10 cellular contexts compared by ENCODE assay signal in genomic region chr10:119412244-119412750, GRCh38.
A peak's percentile ranks its signal among the peaks of the same experiment; 100 is the strongest.
DNase-seq lines count a peak whose midpoint lies in the region; ATAC-seq and TF ChIP-seq lines count a peak whose summit lies in the region.
"Had no signal": no experiment of that assay in that cellular context is flagged by ENCODE, and none has a peak within 500 bp of the region (broad histone marks: within the 10 kb centered on the region; RNA-seq: fewer than 3 reads in every experiment).

No MANE protein-coding gene starts in this region.

- peak; percentile 48 for DNase-seq in COLO829 (ENCODE audit: low spot score)
- DNase-seq in caudate nucleus (lab: John Stamatoyannopoulos, UW), result peak in 37 of 61 donors; percentile 5 to 69 (median 15)
- DNase-seq in right cardiac atrium, result peak; percentile 89 to 95 (median 94)
- DNase-seq in prostate gland (ENCODE audit: low spot score), result peak; percentile 14
- no peak for DNase-seq in stimulated activated CD4-positive, alpha-beta T cell treated with anti-CD3 and anti-CD28 coated beads, Interleukin-15, amount 100 ng/mL, for 24 hours
- DNase-seq in NCI-H1694 (lab: John Stamatoyannopoulos, UW), result no peak
- no peak for DNase-seq in effector memory CD8-positive, alpha-beta T cell
- DNase-seq in activated CD4-positive, alpha-beta T cell treated with anti-CD3 and anti-CD28 coated beads, Interleukin-2, amount 10 ng/mL, durations not matched to agents 7 days and 5 days, result no peak
- DNase-seq: activated CD8-positive, alpha-beta T cell treated with anti-CD3 and anti-CD28 coated beads, Interleukin-2, amount 10 ng/mL, durations not matched to agents 7 days and 5 days; stimulated activated CD4-positive, alpha-beta T cell treated with anti-CD3 and anti-CD28 coated beads, Interleukin-4, amount 100 ng/mL, for 1 hour had no signal

- H3K4me3 Mint-ChIP-seq in effector memory CD8-positive, alpha-beta T cell, result no peak overlapping the region
- H3K4me3 Mint-ChIP-seq in activated CD4-positive, alpha-beta T cell treated with anti-CD3 and anti-CD28 coated beads, Interleukin-2, amount 10 ng/mL, durations not matched to agents 7 days and 5 days, result no peak overlapping the region
- H3K4me3 Mint-ChIP-seq: activated CD8-positive, alpha-beta T cell treated with anti-CD3 and anti-CD28 coated beads, Interleukin-2, amount 10 ng/mL, durations not matched to agents 7 days and 5 days had no signal

- H3K27me3 ChIP-seq in right cardiac atrium (ENCODE audit: control insufficient read depth, insufficient read depth) (no peaks in the 10 kb centered on the region), prostate gland (replicated peaks; ENCODE audit: insufficient read depth) (no peaks in the 10 kb centered on the region)

- no peak for TF ChIP-seq POLR2A in prostate gland (IDR thresholded peaks at IDR 0.05)

- no peak overlapping the region for H3K4me3 ChIP-seq in right cardiac atrium (ENCODE audit: low read length)
- H3K4me3 ChIP-seq in prostate gland, result no peak overlapping the region

- POLR2A ChIA-PET in activated CD4-positive, alpha-beta T cell treated with anti-CD3 and anti-CD28 coated beads, Interleukin-2, amount 10 ng/mL, durations not matched to agents 7 days and 5 days (lab: Charles Lee), result no interaction called here

- WGBS in right cardiac atrium, result 11% methylated on average over 21 of the region's 21 CpGs
- 26% methylated on average over 21 of the region's 21 CpGs for WGBS in prostate gland

- H3K36me3 ChIP-seq in prostate gland, result no peaks in the 10 kb centered on the region

- H3K4me1 ChIP-seq in right cardiac atrium (ENCODE audit: control insufficient read depth, insufficient read depth, low read length), result peaks cover 30% of the 10 kb centered on the region
- H3K4me1 ChIP-seq in prostate gland (replicated peaks), result no peaks in the 10 kb centered on the region

- CTCF ChIA-PET in activated CD4-positive, alpha-beta T cell treated with anti-CD3 and anti-CD28 coated beads, Interleukin-2, amount 10 ng/mL, durations not matched to agents 7 days and 5 days (lab: Charles Lee), result no interaction called here

- no peaks in the 10 kb centered on the region for H3K9me3 ChIP-seq in right cardiac atrium (ENCODE audit: control insufficient read depth, low read length)
- no peaks in the 10 kb centered on the region for H3K9me3 ChIP-seq in prostate gland

- H3K27me3 Mint-ChIP-seq in effector memory CD8-positive, alpha-beta T cell, result no peaks in the 10 kb centered on the region
- H3K27me3 Mint-ChIP-seq in activated CD4-positive, alpha-beta T cell treated with anti-CD3 and anti-CD28 coated beads, Interleukin-2, amount 10 ng/mL, durations not matched to agents 7 days and 5 days, result no peaks in the 10 kb centered on the region

- no peak overlapping the region for H3K27ac ChIP-seq in caudate nucleus (ENCODE audit: low read depth, low read length)
- peak overlapping the region; percentile 26 for H3K27ac ChIP-seq in right cardiac atrium (ENCODE audit: low read length)
- peak overlapping the region; percentile 49 to 53 for H3K27ac ChIP-seq in prostate gland

- TF ChIP-seq CTCF in prostate gland (IDR thresholded peaks at IDR 0.05), result no peak

- peaks cover 0 to 2% of the 10 kb centered on the region in 2 donors for H3K4me1 Mint-ChIP-seq in effector memory CD8-positive, alpha-beta T cell (ENCODE audit: low read depth in 2 of 2)
- peaks cover 7% of the 10 kb centered on the region for H3K4me1 Mint-ChIP-seq in activated CD4-positive, alpha-beta T cell treated with anti-CD3 and anti-CD28 coated beads, Interleukin-2, amount 10 ng/mL, durations not matched to agents 7 days and 5 days

- peaks cover 3% of the 10 kb centered on the region for H3K36me3 Mint-ChIP-seq in effector memory CD8-positive, alpha-beta T cell (ENCODE audit: insufficient read depth)
- H3K36me3 Mint-ChIP-seq in activated CD4-positive, alpha-beta T cell treated with anti-CD3 and anti-CD28 coated beads, Interleukin-2, amount 10 ng/mL, durations not matched to agents 7 days and 5 days (ENCODE audit: low read depth), result no peaks in the 10 kb centered on the region

- ATAC-seq in right cardiac atrium, result peak; percentile 48 to 67
- ATAC-seq in effector memory CD8-positive, alpha-beta T cell (replicated peaks), result no peak
- ATAC-seq: activated CD8-positive, alpha-beta T cell treated with anti-CD3 and anti-CD28 coated beads, Interleukin-2, amount 10 ng/mL, durations not matched to agents 7 days and 5 days had no signal

- H3K9me3 Mint-ChIP-seq in effector memory CD8-positive, alpha-beta T cell, result no peaks in the 10 kb centered on the region
- H3K9me3 Mint-ChIP-seq in activated CD4-positive, alpha-beta T cell treated with anti-CD3 and anti-CD28 coated beads, Interleukin-2, amount 10 ng/mL, durations not matched to agents 7 days and 5 days, result no peaks in the 10 kb centered on the region

- no peak overlapping the region for H3K27ac Mint-ChIP-seq in effector memory CD8-positive, alpha-beta T cell
- H3K27ac Mint-ChIP-seq in activated CD4-positive, alpha-beta T cell treated with anti-CD3 and anti-CD28 coated beads, Interleukin-2, amount 10 ng/mL, durations not matched to agents 7 days and 5 days, result no peak overlapping the region
- H3K27ac Mint-ChIP-seq: activated CD8-positive, alpha-beta T cell treated with anti-CD3 and anti-CD28 coated beads, Interleukin-2, amount 10 ng/mL, durations not matched to agents 7 days and 5 days had no signal

- intact Hi-C loops in right cardiac atrium (cut with DNase I), result loop anchor here in 3 of 4 donors (5.0 to 10.0 kb wide), 2 partner anchors 205 to 207 kb away; partner anchors contain the start of gene GRK5 (in 3 of the 3)
- intact Hi-C loops in prostate gland (cut with DNase I), result loop anchor here (2.0 to 10.0 kb wide), 3 partner anchors 40 to 205 kb away; partner anchors contain the start of gene GRK5

Comparison
In these comparisons a context has a peak if more than half of its experiments do, and no peak if none do; other contexts are left out.
1. DNase-seq: peak in COLO829 (single experiment), caudate nucleus (37 of 61), right cardiac atrium (3 of 3) and prostate gland (single experiment); none in stimulated activated CD4-positive, alpha-beta T cell treated with anti-CD3 and anti-CD28 coated beads, Interleukin-15, amount 100 ng/mL, for 24 hours (single experiment), NCI-H1694 (single experiment), effector memory CD8-positive, alpha-beta T cell (0 of 3) and activated CD4-positive, alpha-beta T cell treated with anti-CD3 and anti-CD28 coated beads, Interleukin-2, amount 10 ng/mL, durations not matched to agents 7 days and 5 days (single experiment).